In the genomic region with DNA sequence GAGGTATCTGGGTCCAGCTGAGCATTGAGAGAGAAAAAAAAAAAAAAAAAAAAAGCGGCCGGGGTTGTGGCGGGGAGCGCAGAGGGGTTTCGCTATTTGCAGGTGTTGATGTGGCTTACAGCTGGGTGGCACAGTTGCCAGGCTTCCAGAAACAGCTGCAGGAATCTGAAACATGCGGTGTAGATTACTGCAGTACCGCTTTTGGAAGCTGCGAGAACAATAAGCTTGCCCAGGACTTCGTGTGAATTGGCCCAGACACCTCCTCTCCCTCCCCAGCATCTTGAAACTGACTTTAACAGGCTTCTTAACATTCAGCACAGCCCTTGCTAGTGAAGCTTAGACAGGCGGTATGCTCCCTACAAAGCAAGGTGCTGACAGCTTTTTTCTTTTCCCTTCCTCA, we compare ENCODE assay signal across 21 cellular contexts.
DNase-seq lines count a peak whose midpoint lies in the region; TF ChIP-seq lines count a peak whose summit lies in the region.
"Had no signal": no experiment of that assay in that cellular context is flagged by ENCODE, and none has a peak within 500 bp of the region (broad histone marks: within the 10 kb centered on the region; RNA-seq: fewer than 3 reads in every experiment).

No MANE protein-coding gene starts in this region.

- H3K4me3 ChIP-seq in spleen, result no peak overlapping the region
- H3K4me3 ChIP-seq: SJSA1 had no signal

- H3K27me3 ChIP-seq in spleen (replicated peaks in 1 of 7), result no peaks in the 10 kb centered on the region

- H3K9me3 ChIP-seq in spleen, result no peaks in the 10 kb centered on the region
- H3K9me3 ChIP-seq: SJSA1 had no signal

- DNase-seq in activated naive CD4-positive, alpha-beta T cell treated with anti-CD3 and anti-CD28 coated beads for 36 hours, result peak; percentile 4
- no peak for DNase-seq in activated naive CD4-positive, alpha-beta T cell (lab: John Stamatoyannopoulos, UW)
- peak; percentile 53 for DNase-seq in RPMI8226
- DNase-seq in midbrain (lab: John Stamatoyannopoulos, UW), result peak; percentile 59
- peak; percentile 63 for DNase-seq in superior temporal gyrus (ENCODE audit: extremely low spot score)
- no peak for DNase-seq in HUDEP-2 (lab: John Stamatoyannopoulos, UW; ENCODE audit: unreplicated experiment in 76 of 76)
- no peak for DNase-seq in spleen
- DNase-seq in activated T-cell treated with anti-CD3 and anti-CD28 coated beads, Interleukin-2, amount 50 U/mL, for 48 hours, result no peak
- DNase-seq: DMS79; effector memory CD4-positive, alpha-beta T cell; HCEC 1CT; natural killer cell; NCI-H2029 treated with DMSO at 0.1 percent for 48 hours; NCI-H526 treated with DMSO at 0.1 percent for 48 hours; T-helper 17 cell; trophoblast cell had no signal

- no peak for TF ChIP-seq CTCF in spleen (IDR thresholded peaks at IDR 0.05 in 8 of 11, conservative IDR thresholded peaks at IDR 0.05 in 3 of 11)

- no peak for TF ChIP-seq POLR2A in spleen (IDR thresholded peaks at IDR 0.05)

- no peaks in the 10 kb centered on the region for H3K36me3 ChIP-seq in spleen
- H3K36me3 ChIP-seq: SJSA1 had no signal

- H3K27ac Mint-ChIP-seq in activated naive CD4-positive, alpha-beta T cell treated with anti-CD3 and anti-CD28 coated beads for 36 hours, result no peak overlapping the region
- H3K27ac Mint-ChIP-seq: activated T-helper 17 cell treated with anti-CD3 and anti-CD28 coated beads, Interleukin-2, amount 50 U/mL, for 72 hours; IgD-negative memory B cell; natural killer cell; stimulated activated memory B cell treated with anti-CD40 and anti-IgM and Interleukin-4, amounts not matched to agents 10 μg/mL and 1 μg/mL and 100 μg/mL, for 72 hours; T-helper 17 cell had no signal

- peaks cover 19% of the 10 kb centered on the region for H3K27me3 Mint-ChIP-seq in activated naive CD4-positive, alpha-beta T cell treated with anti-CD3 and anti-CD28 coated beads for 36 hours (ENCODE audit: low read depth)

- H3K4me1 ChIP-seq in spleen, result no peaks in the 10 kb centered on the region
- H3K4me1 ChIP-seq: SJSA1 had no signal

- no peaks in the 10 kb centered on the region for H3K36me3 Mint-ChIP-seq in activated naive CD4-positive, alpha-beta T cell treated with anti-CD3 and anti-CD28 coated beads for 36 hours (ENCODE audit: low read depth)
- H3K36me3 Mint-ChIP-seq: IgD-negative memory B cell; natural killer cell; stimulated activated memory B cell treated with anti-CD40 and anti-IgM and Interleukin-4, amounts not matched to agents 10 μg/mL and 1 μg/mL and 100 μg/mL, for 72 hours had no signal

- no peaks in the 10 kb centered on the region for H3K9me3 Mint-ChIP-seq in activated naive CD4-positive, alpha-beta T cell treated with anti-CD3 and anti-CD28 coated beads for 36 hours
- H3K9me3 Mint-ChIP-seq: activated T-helper 17 cell treated with anti-CD3 and anti-CD28 coated beads, Interleukin-2, amount 50 U/mL, for 72 hours; IgD-negative memory B cell; natural killer cell; stimulated activated memory B cell treated with anti-CD40 and anti-IgM and Interleukin-4, amounts not matched to agents 10 μg/mL and 1 μg/mL and 100 μg/mL, for 72 hours had no signal

- WGBS in spleen, 5 donors, result 67 to 80% (median 75%) methylated on average over 9 to 10 of the region's 10 CpGs

- CTCF ChIA-PET in activated naive CD4-positive, alpha-beta T cell treated with anti-CD3 and anti-CD28 coated beads for 36 hours (lab: Charles Lee), result no interaction called here

- intact Hi-C loops in activated naive CD4-positive, alpha-beta T cell treated with anti-CD3 and anti-CD28 coated beads for 36 hours (cut with micrococcal nuclease), result no loop called here
- intact Hi-C loops in spleen (cut with DNase I; ENCODE audit: low total_unique reads), result no loop called here

- no peak overlapping the region for H3K4me3 Mint-ChIP-seq in activated naive CD4-positive, alpha-beta T cell treated with anti-CD3 and anti-CD28 coated beads for 36 hours
- H3K4me3 Mint-ChIP-seq: activated T-helper 17 cell treated with anti-CD3 and anti-CD28 coated beads, Interleukin-2, amount 50 U/mL, for 72 hours; IgD-negative memory B cell; natural killer cell; stimulated activated memory B cell treated with anti-CD40 and anti-IgM and Interleukin-4, amounts not matched to agents 10 μg/mL and 1 μg/mL and 100 μg/mL, for 72 hours; T-helper 17 cell had no signal

- no peak overlapping the region for H3K27ac ChIP-seq in spleen
- H3K27ac ChIP-seq: HL-60, SJSA1 had no signal

- H3K4me1 Mint-ChIP-seq in activated naive CD4-positive, alpha-beta T cell treated with anti-CD3 and anti-CD28 coated beads for 36 hours (ENCODE audit: low read depth), result no peaks in the 10 kb centered on the region
- H3K4me1 Mint-ChIP-seq: activated T-helper 17 cell treated with anti-CD3 and anti-CD28 coated beads, Interleukin-2, amount 50 U/mL, for 72 hours; natural killer cell; stimulated activated memory B cell treated with anti-CD40 and anti-IgM and Interleukin-4, amounts not matched to agents 10 μg/mL and 1 μg/mL and 100 μg/mL, for 72 hours; T-helper 17 cell had no signal

Comparison
In these comparisons a context has a peak if more than half of its experiments do, and no peak if none do; other contexts are left out.
1. DNase-seq: peak in activated naive CD4-positive, alpha-beta T cell treated with anti-CD3 and anti-CD28 coated beads for 36 hours (single experiment), RPMI8226 (single experiment), midbrain (single experiment) and superior temporal gyrus (single experiment); none in activated naive CD4-positive, alpha-beta T cell (0 of 4), HUDEP-2 (0 of 76), spleen (single experiment) and activated T-cell treated with anti-CD3 and anti-CD28 coated beads, Interleukin-2, amount 50 U/mL, for 48 hours (0 of 2).